11 cellular contexts compared by ENCODE assay signal in the genomic region with DNA sequence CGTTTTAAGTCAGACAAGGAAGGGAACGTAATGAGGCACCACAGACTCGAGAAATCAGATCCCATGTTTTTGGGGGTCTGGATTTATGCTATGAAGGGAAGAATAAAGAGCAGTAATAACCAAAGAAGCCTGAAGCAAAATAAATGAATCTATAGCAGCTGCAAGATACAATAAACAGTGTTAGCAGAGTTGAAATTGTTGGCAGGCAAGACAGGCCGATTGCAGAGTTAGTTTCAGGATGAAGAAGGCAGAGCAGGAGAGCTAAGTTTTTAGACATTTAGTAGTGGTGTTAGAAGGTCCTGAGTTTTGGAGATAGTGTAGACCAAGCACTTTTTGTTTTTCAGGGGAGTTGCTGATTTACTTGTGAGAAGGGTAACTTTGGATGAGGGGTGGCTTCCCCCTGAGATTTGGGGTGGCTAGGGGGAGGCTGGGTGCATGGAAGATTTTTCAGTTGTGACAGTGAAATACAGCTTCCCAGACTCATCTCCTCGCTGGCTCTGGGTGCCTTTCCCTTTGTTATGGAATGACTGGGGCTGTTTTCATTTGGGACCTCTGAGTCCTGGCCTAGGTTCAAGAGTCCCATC. TPM values are rescaled to one million over a fixed set of nuclear protein-coding genes. Genes with fewer than 3 reads are reported as not detected.
DNase-seq lines count a peak whose midpoint lies in the region; ATAC-seq and TF ChIP-seq lines count a peak whose summit lies in the region.
"Had no signal": no experiment of that assay in that cellular context is flagged by ENCODE, and none has a peak within 500 bp of the region (broad histone marks: within the 10 kb centered on the region; RNA-seq: fewer than 3 reads in every experiment).

No MANE protein-coding gene starts in this region.

- ATAC-seq in HG03045 (IDR thresholded peaks at IDR 0.05; ENCODE audit: unreplicated experiment) (peak; percentile 6), lower lobe of right lung (no peak), HG03378 (IDR thresholded peaks at IDR 0.05; ENCODE audit: unreplicated experiment) (no peak), GM19351 (IDR thresholded peaks at IDR 0.05; ENCODE audit: unreplicated experiment) (no peak)
- ATAC-seq: activated CD8-positive, alpha-beta T cell treated with anti-CD3 and anti-CD28 coated beads, Interleukin-2, amount 10 ng/mL, durations not matched to agents 7 days and 5 days had no signal

- intact Hi-C loops in lower lobe of right lung (cut with DNase I) (no loop called here), tibial artery (cut with DNase I; ENCODE audit: low total_unique reads) (loop anchor here (5.0 kb wide), 1 partner anchor 71 kb away; a partner anchor contains a TSS)

- TF ChIP-seq CTCF in choroid plexus epithelial cell (conservative IDR thresholded peaks at IDR 0.05; ENCODE audit: low read depth, low read length) (no peak), lower lobe of right lung (IDR thresholded peaks at IDR 0.05) (no peak), tibial artery (IDR thresholded peaks at IDR 0.05) (no peak), RWPE1 (conservative IDR thresholded peaks at IDR 0.05; ENCODE audit: low read depth) (no peak)

- H3K27me3 ChIP-seq in lower lobe of right lung (ENCODE audit: low read depth), result no peaks in the 10 kb centered on the region
- H3K27me3 ChIP-seq in tibial artery, result no peaks in the 10 kb centered on the region

- POLR2A ChIA-PET in RWPE1 (lab: Yijun Ruan, JAX; ENCODE audit: low non-redundant PET), result no interaction called here

- H3K36me3 ChIP-seq in lower lobe of right lung, result no peaks in the 10 kb centered on the region
- H3K36me3 ChIP-seq in tibial artery, result no peaks in the 10 kb centered on the region

- H3K4me3 ChIP-seq in choroid plexus epithelial cell (ENCODE audit: low read depth, low read length) (peak overlapping the region; percentile 59), lower lobe of right lung (peak overlapping the region; percentile 50), tibial artery (peak overlapping the region; percentile 58 to 59)

- peaks cover 6% of the 10 kb centered on the region for H3K4me1 ChIP-seq in lower lobe of right lung
- peaks cover 0 to 54% (median 26%) of the 10 kb centered on the region in 4 donors for H3K4me1 ChIP-seq in tibial artery

- CTCF ChIA-PET in RWPE1 (lab: Yijun Ruan, JAX), result interaction anchor here (0.6 kb wide), 1 partner anchor 176 kb away, joined by 3 read pairs; no protein-coding TSS in a partner anchor

- H3K9me3 ChIP-seq in lower lobe of right lung (no peaks in the 10 kb centered on the region), tibial artery (no peaks in the 10 kb centered on the region)

- DNase-seq in choroid plexus epithelial cell (ENCODE audit: low read depth), result peak; percentile 67
- no peak for DNase-seq in lower lobe of right lung
- no peak for DNase-seq in tibial artery
- DNase-seq in RWPE1 (ENCODE audit: low spot score), result no peak
- no peak for DNase-seq in NCI-H524 treated with DMSO at 0.1 percent for 48 hours (lab: John Stamatoyannopoulos, UW)
- DNase-seq: activated CD8-positive, alpha-beta T cell treated with anti-CD3 and anti-CD28 coated beads, Interleukin-2, amount 10 ng/mL, durations not matched to agents 7 days and 5 days; NCI-H526 treated with DMSO at 0.1 percent for 48 hours; stimulated activated CD4-positive, alpha-beta T cell treated with anti-CD3 and anti-CD28 coated beads, Interleukin-4, amount 100 ng/mL, for 24 hours had no signal

- H3K27ac ChIP-seq in lower lobe of right lung (peak overlapping the region; percentile 57), tibial artery (peak overlapping the region; percentile 83), RWPE1 (no peak overlapping the region)

RNA-seq across cellular contexts. Expression of a gene that starts 0.6 kb away (rescaled TPM):
- 47.0 TPM for total RNA-seq in lower lobe of right lung
